Comparison of ENCODE assay signal across 26 cellular contexts in the genomic region with DNA sequence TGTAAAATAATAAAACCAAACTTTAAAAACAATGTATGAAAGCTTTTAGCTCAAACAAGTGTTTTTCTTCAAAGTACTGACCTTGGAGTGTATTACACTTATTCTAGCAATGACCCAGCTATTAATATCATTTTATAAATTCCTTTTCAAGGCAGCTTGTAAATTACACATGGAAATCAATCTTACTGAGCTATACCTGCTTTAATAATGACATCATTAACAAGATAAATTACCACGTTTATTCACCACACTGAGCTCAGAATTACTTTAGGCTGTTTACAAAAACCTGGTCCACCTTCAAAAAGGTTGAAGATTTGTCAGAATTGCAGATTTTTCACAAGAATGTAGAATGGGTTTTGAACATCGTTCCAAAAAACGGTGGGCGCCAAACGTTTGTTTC.
DNase-seq lines count a peak whose midpoint lies in the region; ATAC-seq, FAIRE-seq and TF ChIP-seq lines count a peak whose summit lies in the region.
"Had no signal": no experiment of that assay in that cellular context is flagged by ENCODE, and none has a peak within 500 bp of the region (broad histone marks: within the 10 kb centered on the region; RNA-seq: fewer than 3 reads in every experiment).

No MANE protein-coding gene starts in this region.

- in situ Hi-C loops in HepG2 (cut with HindIII; ENCODE audit: extremely low pct_ligation_motif_present, low pct_unique_long_range_greater_than_20kb) = no loop called here

- H3K79me2 ChIP-seq in HepG2 (ENCODE audit: insufficient read depth, low read length) = no peaks in the 10 kb centered on the region

- H3K9me3 ChIP-seq in HepG2 (ENCODE audit: low read length) (no peaks in the 10 kb centered on the region), right lobe of liver (no peaks in the 10 kb centered on the region)

- no peak for FAIRE-seq in HepG2 (lab: Jason Lieb, UNC)
- FAIRE-seq: A549, GM12878, GM12892, GM18507, GM19239 had no signal

- H3K36me3 ChIP-seq in HepG2 (replicated peaks in 1 of 2; ENCODE audit: control insufficient read depth in 1 of 2, insufficient read depth in 2 of 2, low read length in 2 of 2) = no peaks in the 10 kb centered on the region
- no peaks in the 10 kb centered on the region for H3K36me3 ChIP-seq in right lobe of liver
- H3K36me3 ChIP-seq: BLaER1 treated with 17β-estradiol and CSF1 and Interleukin-3, amounts not matched to agents 10 nM and 100 nM had no signal

- TF ChIP-seq RAD21 in HepG2 (CRISPR knock-in tag; IDR thresholded peaks at IDR 0.05) = no peak

- H3K4me3 Mint-ChIP-seq in mesothelial cell of epicardium = no peak overlapping the region
- no peak overlapping the region for H3K4me3 Mint-ChIP-seq in activated CD4-positive, alpha-beta memory T cell treated with anti-CD3 and anti-CD28 coated beads for 36 hours
- H3K4me3 Mint-ChIP-seq: B cell; CD4-positive, alpha-beta T cell; CD8-positive, alpha-beta T cell had no signal

- no peaks in the 10 kb centered on the region for H3K27me3 Mint-ChIP-seq in mesothelial cell of epicardium (ENCODE audit: low read depth)
- peaks cover 7% of the 10 kb centered on the region for H3K27me3 Mint-ChIP-seq in activated CD4-positive, alpha-beta memory T cell treated with anti-CD3 and anti-CD28 coated beads for 36 hours

- CTCF ChIA-PET in HepG2 (lab: Yijun Ruan, JAX; ENCODE audit: low intra/inter-chr PET ratio, low total read pairs) = no interaction called here
- CTCF ChIA-PET in activated CD4-positive, alpha-beta memory T cell treated with anti-CD3 and anti-CD28 coated beads for 36 hours (lab: Charles Lee) = no interaction called here

- H3K27ac ChIP-seq in HepG2 (ENCODE audit: extremely low read length, insufficient read depth, low read length) (no peak overlapping the region), right lobe of liver (no peak overlapping the region)
- H3K27ac ChIP-seq: 22Rv1; A549; BLaER1 treated with 17β-estradiol and CSF1 and Interleukin-3, amounts not matched to agents 10 nM and 100 nM; C4-2B had no signal

- no peak overlapping the region for H3K4me3 ChIP-seq in HepG2 (replicated peaks in 1 of 3; ENCODE audit: insufficient read depth in 1 of 3, low read depth in 2 of 3, low read length in 3 of 3)
- H3K4me3 ChIP-seq in right lobe of liver = no peak overlapping the region
- H3K4me3 ChIP-seq: A549; BLaER1 treated with 17β-estradiol and CSF1 and Interleukin-3, amounts not matched to agents 10 nM and 100 nM; GM12878 had no signal

- peaks cover 30% of the 10 kb centered on the region for H3K36me3 Mint-ChIP-seq in mesothelial cell of epicardium
- no peaks in the 10 kb centered on the region for H3K36me3 Mint-ChIP-seq in activated CD4-positive, alpha-beta memory T cell treated with anti-CD3 and anti-CD28 coated beads for 36 hours
- H3K36me3 Mint-ChIP-seq: CD8-positive, alpha-beta T cell had no signal

- TF ChIP-seq EP300 in HepG2 (IDR thresholded peaks at IDR 0.05; ENCODE audit: low read depth in 2 of 2, low read length in 2 of 2) = no peak
- TF ChIP-seq EP300 in HepG2 (CRISPR knock-in tag; IDR thresholded peaks at IDR 0.05; ENCODE audit: borderline replicate concordance) = no peak

- POLR2A ChIA-PET in HepG2 (lab: Yijun Ruan, JAX) = no interaction called here
- POLR2A ChIA-PET in activated CD4-positive, alpha-beta memory T cell treated with anti-CD3 and anti-CD28 coated beads for 36 hours (lab: Charles Lee) = no interaction called here

- no peak for ATAC-seq in HepG2
- ATAC-seq in right lobe of liver = no peak
- ATAC-seq in GM21737 (IDR thresholded peaks at IDR 0.05; ENCODE audit: unreplicated experiment) = no peak
- ATAC-seq: A549; CD8-positive, alpha-beta T cell; GM12878 had no signal

- no peaks in the 10 kb centered on the region for H4K20me1 ChIP-seq in HepG2 (ENCODE audit: insufficient read depth, low read length)
- H4K20me1 ChIP-seq: BLaER1 treated with 17β-estradiol and CSF1 and Interleukin-3, amounts not matched to agents 10 nM and 100 nM had no signal

- H3K4me2 ChIP-seq in HepG2 (ENCODE audit: low read depth, low read length) = no peak overlapping the region
- H3K4me2 ChIP-seq: A549; BLaER1 treated with 17β-estradiol and CSF1 and Interleukin-3, amounts not matched to agents 10 nM and 100 nM had no signal

- peak overlapping the region; percentile 90 for H3K27ac Mint-ChIP-seq in mesothelial cell of epicardium
- no peak overlapping the region for H3K27ac Mint-ChIP-seq in activated CD4-positive, alpha-beta memory T cell treated with anti-CD3 and anti-CD28 coated beads for 36 hours
- H3K27ac Mint-ChIP-seq: B cell; CD4-positive, alpha-beta T cell; CD8-positive, alpha-beta T cell had no signal

- intact Hi-C loops in HepG2 (cut with micrococcal nuclease; ENCODE audit: unreplicated experiment) (no loop called here), right lobe of liver (cut with DNase I) (no loop called here)
- intact Hi-C loops in activated CD4-positive, alpha-beta memory T cell treated with anti-CD3 and anti-CD28 coated beads for 36 hours (cut with micrococcal nuclease) = no loop called here

- peaks cover 12% of the 10 kb centered on the region for H3K4me1 Mint-ChIP-seq in mesothelial cell of epicardium
- no peaks in the 10 kb centered on the region for H3K4me1 Mint-ChIP-seq in activated CD4-positive, alpha-beta memory T cell treated with anti-CD3 and anti-CD28 coated beads for 36 hours (ENCODE audit: low read depth)
- H3K4me1 Mint-ChIP-seq: B cell had no signal

- TF ChIP-seq CTCF in HepG2 (CRISPR knock-in tag; IDR thresholded peaks at IDR 0.05) = no peak
- no peak for TF ChIP-seq CTCF in right lobe of liver (IDR thresholded peaks at IDR 0.05)
- TF ChIP-seq CTCF in mesothelial cell of epicardium (IDR thresholded peaks at IDR 0.05; ENCODE audit: unreplicated experiment) = no peak

- H3K4me1 ChIP-seq in HepG2 (ENCODE audit: insufficient read depth, low read length) = no peaks in the 10 kb centered on the region
- no peaks in the 10 kb centered on the region for H3K4me1 ChIP-seq in right lobe of liver
- H3K4me1 ChIP-seq: A549; BLaER1 treated with 17β-estradiol and CSF1 and Interleukin-3, amounts not matched to agents 10 nM and 100 nM; Caco-2 had no signal

- 46% methylated on average over 5 of the region's 5 CpGs for WGBS in HepG2 (ENCODE audit: low lambda C conversion rate)
- WGBS in right lobe of liver (ENCODE audit: insufficient coverage, low coverage, low lambda C conversion rate, missing lambda C conversion rate) = 57% methylated on average over 5 of the region's 5 CpGs

- TF ChIP-seq POLR2A in HepG2 (IDR thresholded peaks at IDR 0.05; ENCODE audit: insufficient read depth in 1 of 2, low read depth in 2 of 2, low read length in 2 of 2) (no peak), right lobe of liver (IDR thresholded peaks at IDR 0.05) (no peak)

- no peak overlapping the region for H3K9ac ChIP-seq in HepG2 (ENCODE audit: insufficient read depth, low read depth, low read length)
- H3K9ac ChIP-seq: BLaER1 treated with 17β-estradiol and CSF1 and Interleukin-3, amounts not matched to agents 10 nM and 100 nM had no signal

- no TSS peak for BruUV-seq in HepG2 (replicated peaks; lab: Mats Ljungman, UMichigan)

- H3K27me3 ChIP-seq in HepG2 (ENCODE audit: control insufficient read depth in 1 of 2, insufficient read depth in 2 of 2, low read length in 2 of 2) = peaks cover 2 to 8% of the 10 kb centered on the region in 2 experiments; a peak in 2 of 5 replicates
- H3K27me3 ChIP-seq in right lobe of liver = no peaks in the 10 kb centered on the region
- H3K27me3 ChIP-seq: BLaER1 treated with 17β-estradiol and CSF1 and Interleukin-3, amounts not matched to agents 10 nM and 100 nM had no signal

- no peak for DNase-seq in HepG2 (ENCODE audit: low spot score)
- no peak for DNase-seq in right lobe of liver
- no peak for DNase-seq in mesothelial cell of epicardium (ENCODE audit: low spot score in 2 of 2, unreplicated experiment in 2 of 2)
- DNase-seq in activated CD4-positive, alpha-beta memory T cell treated with anti-CD3 and anti-CD28 coated beads for 36 hours = no peak
- DNase-seq: AML-193; Caco-2; Calu3; CD4-positive, alpha-beta T cell; CD8-positive, alpha-beta T cell; DMS 273 treated with DMSO at 0.1 percent for 48 hours; DMS153; DMS53; DMS79; DND-41; EL; GDM1 had no signal

- peaks cover 29% of the 10 kb centered on the region for H3K9me3 Mint-ChIP-seq in mesothelial cell of epicardium
- peaks cover 10% of the 10 kb centered on the region for H3K9me3 Mint-ChIP-seq in activated CD4-positive, alpha-beta memory T cell treated with anti-CD3 and anti-CD28 coated beads for 36 hours

- no peak overlapping the region for H2AFZ ChIP-seq in HepG2 (ENCODE audit: low read length)

TF ChIP-seq in HepG2, 621 proteins besides CTCF, POLR2A, EP300 and RAD21:
- TF ChIP-seq, protein P1, sequence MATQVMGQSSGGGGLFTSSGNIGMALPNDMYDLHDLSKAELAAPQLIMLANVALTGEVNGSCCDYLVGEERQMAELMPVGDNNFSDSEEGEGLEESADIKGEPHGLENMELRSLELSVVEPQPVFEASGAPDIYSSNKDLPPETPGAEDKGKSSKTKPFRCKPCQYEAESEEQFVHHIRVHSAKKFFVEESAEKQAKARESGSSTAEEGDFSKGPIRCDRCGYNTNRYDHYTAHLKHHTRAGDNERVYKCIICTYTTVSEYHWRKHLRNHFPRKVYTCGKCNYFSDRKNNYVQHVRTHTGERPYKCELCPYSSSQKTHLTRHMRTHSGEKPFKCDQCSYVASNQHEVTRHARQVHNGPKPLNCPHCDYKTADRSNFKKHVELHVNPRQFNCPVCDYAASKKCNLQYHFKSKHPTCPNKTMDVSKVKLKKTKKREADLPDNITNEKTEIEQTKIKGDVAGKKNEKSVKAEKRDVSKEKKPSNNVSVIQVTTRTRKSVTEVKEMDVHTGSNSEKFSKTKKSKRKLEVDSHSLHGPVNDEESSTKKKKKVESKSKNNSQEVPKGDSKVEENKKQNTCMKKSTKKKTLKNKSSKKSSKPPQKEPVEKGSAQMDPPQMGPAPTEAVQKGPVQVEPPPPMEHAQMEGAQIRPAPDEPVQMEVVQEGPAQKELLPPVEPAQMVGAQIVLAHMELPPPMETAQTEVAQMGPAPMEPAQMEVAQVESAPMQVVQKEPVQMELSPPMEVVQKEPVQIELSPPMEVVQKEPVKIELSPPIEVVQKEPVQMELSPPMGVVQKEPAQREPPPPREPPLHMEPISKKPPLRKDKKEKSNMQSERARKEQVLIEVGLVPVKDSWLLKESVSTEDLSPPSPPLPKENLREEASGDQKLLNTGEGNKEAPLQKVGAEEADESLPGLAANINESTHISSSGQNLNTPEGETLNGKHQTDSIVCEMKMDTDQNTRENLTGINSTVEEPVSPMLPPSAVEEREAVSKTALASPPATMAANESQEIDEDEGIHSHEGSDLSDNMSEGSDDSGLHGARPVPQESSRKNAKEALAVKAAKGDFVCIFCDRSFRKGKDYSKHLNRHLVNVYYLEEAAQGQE (IDR thresholded peaks at IDR 0.05; ENCODE audit: borderline replicate concordance in 1 of 2, low read depth in 1 of 2, low read length in 2 of 2) = no peak
- TF ChIP-seq TARDBP (CRISPR knock-in tag; IDR thresholded peaks at IDR 0.05) (no peak), ATF7 (IDR thresholded peaks at IDR 0.05) (peak; percentile 82), ATF7 (CRISPR knock-in tag; IDR thresholded peaks at IDR 0.05) (no peak)
